30 cellular contexts compared by ENCODE assay signal in the genomic region with DNA sequence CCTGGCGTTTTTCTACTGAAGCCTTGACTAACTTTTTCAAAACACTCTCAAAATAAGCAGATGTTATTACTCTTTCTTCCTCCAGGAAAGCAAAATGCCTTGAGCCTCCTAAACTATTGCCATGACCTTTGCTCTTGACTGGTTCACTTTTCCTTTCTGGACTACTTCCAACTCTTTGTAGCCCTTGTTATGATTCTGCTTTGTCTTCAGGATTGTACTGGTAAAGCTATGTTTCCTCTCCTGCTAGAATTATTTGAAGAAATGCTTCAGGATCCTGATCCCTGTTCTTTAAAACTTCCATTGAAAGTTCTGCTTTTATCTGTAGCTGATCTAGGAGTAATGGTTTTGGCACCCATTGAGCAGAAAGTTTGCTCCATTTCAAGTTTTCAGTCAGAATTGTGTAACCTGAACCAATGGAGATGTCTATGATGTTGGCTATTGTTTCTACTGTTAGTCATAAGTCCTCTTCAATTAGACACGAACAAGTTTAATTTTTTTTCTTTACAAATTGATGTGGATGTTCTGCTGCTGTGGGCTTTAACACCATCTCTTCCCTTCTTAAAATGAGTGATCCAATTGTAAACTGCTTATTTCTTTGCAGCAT.
DNase-seq lines count a peak whose midpoint lies in the region; ATAC-seq, FAIRE-seq and TF ChIP-seq lines count a peak whose summit lies in the region.
"Had no signal": no experiment of that assay in that cellular context is flagged by ENCODE, and none has a peak within 500 bp of the region (broad histone marks: within the 10 kb centered on the region; RNA-seq: fewer than 3 reads in every experiment).

No MANE protein-coding gene starts in this region.

- no peaks in the 10 kb centered on the region for H3K9me1 ChIP-seq in endothelial cell of umbilical vein (replicated peaks; ENCODE audit: control insufficient read depth, extremely low read depth, insufficient read depth, low read length)

- DNase-seq in EH (ENCODE audit: low read depth), result peak; percentile 4
- peak; percentile 27 for DNase-seq in PC-3
- peak; percentile 92 for DNase-seq in endothelial cell of umbilical vein (ENCODE audit: low read depth, low spot score)
- peak; percentile 13 for DNase-seq in left kidney (ENCODE audit: low read depth, low spot score)
- DNase-seq in SW 1271 (lab: John Stamatoyannopoulos, UW), result no peak
- no peak for DNase-seq in SK-N-DZ (ENCODE audit: low spot score)
- no peak for DNase-seq in mesothelial cell of epicardium (ENCODE audit: low spot score in 2 of 2, unreplicated experiment in 2 of 2)
- DNase-seq in glomerular visceral epithelial cell (ENCODE audit: extremely low spot score), result no peak
- DNase-seq: activated B cell treated with CpG ODN at 0.5 μM for 24 hours; activated CD4-positive, alpha-beta T cell treated with anti-CD3 and anti-CD28 coated beads, Interleukin-2, amount 50 U/mL, for 4 hours; activated CD8-positive, alpha-beta memory T cell treated with anti-CD3 and anti-CD28 coated beads, Interleukin-2, amount 50 U/mL, for 4 hours; activated naive CD4-positive, alpha-beta T cell treated with anti-CD3 and anti-CD28 coated beads, Interleukin-2, amount 50 U/mL, for 16 hours; aorta; DMS79 treated with DMSO at 0.1 percent for 48 hours; H7; Kasumi-1; NCI-H1105; NCI-H2029; NCI-H226; NCI-H774; stimulated activated CD4-positive, alpha-beta T cell treated with anti-CD3 and anti-CD28 coated beads, Interleukin-2, amount 100 ng/mL, for 48 hours; stimulated activated naive B cell treated with anti-CD40 and anti-IgM and Interleukin-4, amounts not matched to agents 10 μg/mL and 1 μg/mL and 100 μg/mL, for 72 hours; uterus had no signal

- no peak overlapping the region for H3K4me3 Mint-ChIP-seq in mesothelial cell of epicardium
- H3K4me3 Mint-ChIP-seq: activated B cell treated with CpG ODN at 0.5 μM for 24 hours; central memory CD8-positive, alpha-beta T cell; neural progenitor cell; stimulated activated naive B cell treated with anti-CD40 and anti-IgM and Interleukin-4, amounts not matched to agents 10 μg/mL and 1 μg/mL and 100 μg/mL, for 72 hours had no signal

- H3K9me3 Mint-ChIP-seq in mesothelial cell of epicardium, result peaks cover 12% of the 10 kb centered on the region
- H3K9me3 Mint-ChIP-seq: neural progenitor cell had no signal

- no peaks in the 10 kb centered on the region for H3K36me3 Mint-ChIP-seq in mesothelial cell of epicardium
- H3K36me3 Mint-ChIP-seq: neural progenitor cell; stimulated activated naive B cell treated with anti-CD40 and anti-IgM and Interleukin-4, amounts not matched to agents 10 μg/mL and 1 μg/mL and 100 μg/mL, for 72 hours had no signal

- H2AFZ ChIP-seq in PC-3 (ENCODE audit: low read length) (peak overlapping the region; percentile 16; the same call in 1 of the 2 replicates), endothelial cell of umbilical vein (ENCODE audit: low read depth, low read length) (peak overlapping the region; percentile 54)
- H2AFZ ChIP-seq: neural progenitor cell had no signal

- no peak for ATAC-seq in PC-3
- ATAC-seq: stimulated activated naive B cell treated with anti-CD40 and anti-IgM and Interleukin-4, amounts not matched to agents 10 μg/mL and 1 μg/mL and 100 μg/mL, for 72 hours had no signal

- H3K9ac ChIP-seq in PC-3 (ENCODE audit: low read length) (no peak overlapping the region), endothelial cell of umbilical vein (replicated peaks; ENCODE audit: extremely low read depth, insufficient read depth, low read length) (no peak overlapping the region)
- H3K9ac ChIP-seq: BLaER1, neural progenitor cell had no signal

- FAIRE-seq in endothelial cell of umbilical vein (lab: Jason Lieb, UNC), result peak; percentile 84

- H3K27me3 Mint-ChIP-seq in mesothelial cell of epicardium (ENCODE audit: low read depth), result no peaks in the 10 kb centered on the region
- H3K27me3 Mint-ChIP-seq: activated B cell treated with CpG ODN at 0.5 μM for 24 hours; central memory CD8-positive, alpha-beta T cell; stimulated activated naive B cell treated with anti-CD40 and anti-IgM and Interleukin-4, amounts not matched to agents 10 μg/mL and 1 μg/mL and 100 μg/mL, for 72 hours had no signal

- no peak overlapping the region for H3K27ac ChIP-seq in PC-3 (ENCODE audit: low read length)
- no peak overlapping the region for H3K27ac ChIP-seq in endothelial cell of umbilical vein (ENCODE audit: insufficient read depth, low read depth, low read length)
- H3K27ac ChIP-seq: BLaER1, epithelial cell of prostate, neural progenitor cell, prostate gland, uterus had no signal

- no peak for TF ChIP-seq POLR2A in endothelial cell of umbilical vein (IDR thresholded peaks at IDR 0.05; ENCODE audit: low read depth, low read length)

- no peak for TF ChIP-seq CTCF in PC-3 (conservative IDR thresholded peaks at IDR 0.05; ENCODE audit: low read depth, low read length)
- no peak for TF ChIP-seq CTCF in endothelial cell of umbilical vein (IDR thresholded peaks at IDR 0.05; ENCODE audit: extremely low read depth in 1 of 2, insufficient read depth in 1 of 2, low read depth in 1 of 2, low read length in 2 of 2)
- TF ChIP-seq CTCF in mesothelial cell of epicardium (IDR thresholded peaks at IDR 0.05; ENCODE audit: unreplicated experiment), result no peak

- H4K20me1 ChIP-seq in PC-3 (ENCODE audit: low read length) (no peaks in the 10 kb centered on the region), endothelial cell of umbilical vein (replicated peaks; ENCODE audit: control insufficient read depth, extremely low read depth, insufficient read depth, low read length) (no peaks in the 10 kb centered on the region)
- H4K20me1 ChIP-seq: BLaER1 had no signal

- H3K4me1 ChIP-seq in PC-3 (ENCODE audit: insufficient read depth, low read length) (peaks cover 13% of the 10 kb centered on the region), endothelial cell of umbilical vein (ENCODE audit: control insufficient read depth, extremely low read depth, insufficient read depth, low read length) (peaks cover 11% of the 10 kb centered on the region)
- H3K4me1 ChIP-seq: BLaER1, neural progenitor cell, prostate gland, uterus had no signal

- BruUV-seq in PC-3 (replicated peaks; lab: Mats Ljungman, UMichigan) (no TSS peak), endothelial cell of umbilical vein (replicated peaks; lab: Mats Ljungman, UMichigan) (no TSS peak)

- no peak overlapping the region for H3K27ac Mint-ChIP-seq in mesothelial cell of epicardium
- H3K27ac Mint-ChIP-seq: activated B cell treated with CpG ODN at 0.5 μM for 24 hours; neural progenitor cell; stimulated activated naive B cell treated with anti-CD40 and anti-IgM and Interleukin-4, amounts not matched to agents 10 μg/mL and 1 μg/mL and 100 μg/mL, for 72 hours had no signal

- H3K4me3 ChIP-seq in PC-3 (ENCODE audit: low read length), result no peak overlapping the region
- H3K4me3 ChIP-seq in endothelial cell of umbilical vein (replicated peaks in 1 of 3; ENCODE audit: insufficient read depth in 1 of 3, low read depth in 1 of 3, low read length in 3 of 3), result no peak overlapping the region
- H3K4me3 ChIP-seq: BLaER1, lung, neural progenitor cell, prostate gland, smooth muscle cell, uterus had no signal

- no peaks in the 10 kb centered on the region for H3K36me3 ChIP-seq in PC-3 (ENCODE audit: low read depth, low read length)
- no peaks in the 10 kb centered on the region for H3K36me3 ChIP-seq in endothelial cell of umbilical vein (ENCODE audit: control insufficient read depth in 2 of 2, extremely low read depth in 1 of 2, insufficient read depth in 2 of 2, low read length in 2 of 2)
- H3K36me3 ChIP-seq: BLaER1, neural progenitor cell, prostate gland, uterus had no signal

- dilution Hi-C loops in endothelial cell of umbilical vein (cut with MboI; ENCODE audit: extremely low pct_ligation_motif_present, low sequenced_read_pairs), result no loop called here

- H3K9me2 ChIP-seq in PC-3 (replicated peaks; ENCODE audit: low read length), result no peaks in the 10 kb centered on the region

- POLR2A ChIA-PET in PC-3 (lab: Charles Lee; ENCODE audit: unreplicated experiment), result no interaction called here
- POLR2A ChIA-PET in endothelial cell of umbilical vein (lab: Charles Lee), result no interaction called here

- H3F3A ChIP-seq in PC-3 (ENCODE audit: low read length, unreplicated experiment), result no peaks in the 10 kb centered on the region

- H3K27me3 ChIP-seq in PC-3 (ENCODE audit: low read length) (no peaks in the 10 kb centered on the region), endothelial cell of umbilical vein (ENCODE audit: control insufficient read depth in 2 of 2, insufficient read depth in 2 of 2, low read length in 2 of 2) (no peaks in the 10 kb centered on the region)
- H3K27me3 ChIP-seq: BLaER1, neural progenitor cell, uterus had no signal

- peaks cover 5% of the 10 kb centered on the region for H3K4me1 Mint-ChIP-seq in mesothelial cell of epicardium
- H3K4me1 Mint-ChIP-seq: activated B cell treated with CpG ODN at 0.5 μM for 24 hours; central memory CD8-positive, alpha-beta T cell; neural progenitor cell; stimulated activated naive B cell treated with anti-CD40 and anti-IgM and Interleukin-4, amounts not matched to agents 10 μg/mL and 1 μg/mL and 100 μg/mL, for 72 hours had no signal

- intact Hi-C loops in PC-3 (cut with micrococcal nuclease), result no loop called here
- intact Hi-C loops in endothelial cell of umbilical vein (cut with micrococcal nuclease), result no loop called here

- H3K9me3 ChIP-seq in PC-3 (ENCODE audit: low read length) (no peaks in the 10 kb centered on the region), endothelial cell of umbilical vein (replicated peaks; ENCODE audit: control insufficient read depth, insufficient read depth, low read length) (no peaks in the 10 kb centered on the region)
- H3K9me3 ChIP-seq: BLaER1, prostate gland, uterus had no signal

- no peak overlapping the region for H3K4me2 ChIP-seq in PC-3 (ENCODE audit: low read length)
- peak overlapping the region; percentile 51 for H3K4me2 ChIP-seq in endothelial cell of umbilical vein (ENCODE audit: insufficient read depth, low read length)
- H3K4me2 ChIP-seq: BLaER1, neural progenitor cell, smooth muscle cell had no signal

- CTCF ChIA-PET in PC-3 (lab: Charles Lee) (no interaction called here), endothelial cell of umbilical vein (lab: Charles Lee) (no interaction called here)

- H3K79me2 ChIP-seq in PC-3 (ENCODE audit: low read length) (no peaks in the 10 kb centered on the region), endothelial cell of umbilical vein (ENCODE audit: control insufficient read depth, insufficient read depth, low read length) (no peaks in the 10 kb centered on the region)

TF ChIP-seq in endothelial cell of umbilical vein, 7 proteins besides CTCF, POLR2A, EP300 and RAD21 (continues in another document):
- TF ChIP-seq, protein P1, sequence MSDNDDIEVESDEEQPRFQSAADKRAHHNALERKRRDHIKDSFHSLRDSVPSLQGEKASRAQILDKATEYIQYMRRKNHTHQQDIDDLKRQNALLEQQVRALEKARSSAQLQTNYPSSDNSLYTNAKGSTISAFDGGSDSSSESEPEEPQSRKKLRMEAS (IDR thresholded peaks at IDR 0.05; ENCODE audit: insufficient read depth, insufficient read length), result no peak
- TF ChIP-seq GATA2 (IDR thresholded peaks at IDR 0.05; ENCODE audit: insufficient read depth, insufficient read length, low read depth, low read length) (peak; percentile 52), EZH2 (IDR thresholded peaks at IDR 0.05; ENCODE audit: borderline replicate concordance, low read depth, low read length, severe bottlenecking) (no peak), POLR2AphosphoS5 (IDR thresholded peaks at IDR 0.05; ENCODE audit: insufficient read depth, low read depth, low read length) (peak; percentile 37)

Comparison
In these comparisons a context has a peak if more than half of its experiments do, and no peak if none do; other contexts are left out.
1. DNase-seq: peak in EH (single experiment), PC-3 (single experiment), endothelial cell of umbilical vein (single experiment) and left kidney (single experiment); none in SW 1271 (0 of 2), SK-N-DZ (single experiment), mesothelial cell of epicardium (0 of 2) and glomerular visceral epithelial cell (single experiment).